8 cellular contexts compared by ENCODE assay signal in the genomic region with DNA sequence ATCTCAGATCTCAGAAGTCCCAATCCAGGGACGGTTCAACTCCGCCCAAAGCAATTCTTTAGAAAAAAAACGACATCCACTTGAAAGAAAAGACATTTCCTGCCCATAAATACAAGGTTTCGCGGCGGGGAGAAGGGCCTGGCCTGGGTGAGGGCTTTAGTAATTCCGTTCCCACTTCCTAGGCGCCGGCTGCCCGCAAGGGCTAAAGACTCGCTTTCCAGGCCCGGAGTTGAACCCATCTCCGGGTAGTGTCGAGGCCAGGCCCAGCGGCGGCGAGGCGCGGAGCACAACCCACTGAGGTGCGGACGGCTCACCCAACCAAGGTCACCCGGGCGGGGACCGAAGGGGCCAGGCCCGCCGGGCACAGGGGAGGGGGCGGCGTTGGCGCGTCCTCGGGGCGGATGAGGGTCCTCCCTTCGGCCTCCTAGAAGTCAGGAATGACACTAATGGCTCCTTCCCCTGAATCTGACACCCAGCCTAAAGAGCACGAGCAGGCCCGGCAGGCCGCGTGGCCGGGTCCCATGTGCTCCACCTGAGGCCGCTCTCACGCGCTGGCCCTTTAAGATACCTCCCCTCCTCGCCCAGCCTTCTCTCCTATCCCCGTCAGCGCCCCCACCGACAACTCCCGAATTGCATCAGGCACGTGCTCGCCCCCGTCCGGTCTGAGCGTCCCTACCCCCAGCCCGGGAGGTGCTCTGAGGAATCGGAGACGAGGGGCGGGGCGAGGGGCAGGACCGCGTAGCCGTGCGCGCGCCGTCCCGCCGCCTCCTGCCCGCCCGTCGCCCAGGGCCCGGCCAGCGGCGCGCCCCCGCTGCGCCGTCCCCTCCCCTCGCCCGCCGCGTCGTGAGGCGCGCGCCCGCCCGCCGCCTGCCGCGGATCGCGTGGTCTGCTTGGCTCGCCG. TPM values are rescaled to one million over a fixed set of nuclear protein-coding genes. Genes with fewer than 3 reads are reported as not detected.
A peak's percentile ranks its signal among the peaks of the same experiment; 100 is the strongest.
DNase-seq lines count a peak whose midpoint lies in the region; ATAC-seq, FAIRE-seq and TF ChIP-seq lines count a peak whose summit lies in the region.

No MANE protein-coding gene starts in this region.

- H3K27ac Mint-ChIP-seq in activated CD4-positive, alpha-beta T cell treated with anti-CD3 and anti-CD28 coated beads for 36 hours = peak overlapping the region; percentile 99

- no peaks in the 10 kb centered on the region for H3K9me3 Mint-ChIP-seq in activated CD4-positive, alpha-beta T cell treated with anti-CD3 and anti-CD28 coated beads for 36 hours (ENCODE audit: low read depth)

- DNase-seq in GM19239 (ENCODE audit: insufficient read length, low spot score) (peak; percentile 98), NCI-H510A (lab: John Stamatoyannopoulos, UW) (peak; percentile 96), choroid plexus epithelial cell (ENCODE audit: low read depth) (peak; percentile 99), kidney glomerular epithelial cell (lab: John Stamatoyannopoulos, UW) (peak; percentile 97)
- peak; percentile 100 for DNase-seq in activated CD4-positive, alpha-beta T cell treated with anti-CD3 and anti-CD28 coated beads for 36 hours
- peak; percentile 99 for DNase-seq in stimulated activated CD4-positive, alpha-beta T cell treated with anti-CD3 and anti-CD28 coated beads, Interleukin-15, amount 100 ng/mL, for 48 hours (ENCODE audit: low read depth in 2 of 2)

- peak overlapping the region; percentile 92 to 100 (median 99) for H3K4me3 ChIP-seq in BLaER1 treated with 17β-estradiol and CSF1 and Interleukin-3, amounts not matched to agents 10 nM and 100 nM
- H3K4me3 ChIP-seq in choroid plexus epithelial cell (ENCODE audit: low read depth, low read length) = peak overlapping the region; percentile 94

- peak; percentile 95 for FAIRE-seq in GM19239 (lab: Jason Lieb, UNC)

- peak overlapping the region; percentile 95 to 100 (median 99) for H3K9ac ChIP-seq in BLaER1 treated with 17β-estradiol and CSF1 and Interleukin-3, amounts not matched to agents 10 nM and 100 nM

- H4K20me1 ChIP-seq in BLaER1 treated with 17β-estradiol and CSF1 and Interleukin-3, amounts not matched to agents 10 nM and 100 nM = peaks cover 26 to 41% (median 33%) of the 10 kb centered on the region in 11 experiments

- no peaks in the 10 kb centered on the region for H3K9me3 ChIP-seq in BLaER1 treated with 17β-estradiol and CSF1 and Interleukin-3, amounts not matched to agents 10 nM and 100 nM (replicated peaks in 1 of 11)

- peak overlapping the region; percentile 88 for H3K4me3 Mint-ChIP-seq in activated CD4-positive, alpha-beta T cell treated with anti-CD3 and anti-CD28 coated beads for 36 hours

- H3K27me3 Mint-ChIP-seq in activated CD4-positive, alpha-beta T cell treated with anti-CD3 and anti-CD28 coated beads for 36 hours = no peaks in the 10 kb centered on the region

- H3K27ac ChIP-seq in BLaER1 treated with 17β-estradiol and CSF1 and Interleukin-3, amounts not matched to agents 10 nM and 100 nM = peak overlapping the region; percentile 89 to 99 (median 97)

- peaks cover 33% of the 10 kb centered on the region for H3K4me1 Mint-ChIP-seq in activated CD4-positive, alpha-beta T cell treated with anti-CD3 and anti-CD28 coated beads for 36 hours

- H3K4me1 ChIP-seq in BLaER1 treated with 17β-estradiol and CSF1 and Interleukin-3, amounts not matched to agents 10 nM and 100 nM = peaks cover 33 to 38% (median 36%) of the 10 kb centered on the region in 10 experiments

- no peaks in the 10 kb centered on the region for H3K27me3 ChIP-seq in BLaER1 treated with 17β-estradiol and CSF1 and Interleukin-3, amounts not matched to agents 10 nM and 100 nM

- H3K36me3 Mint-ChIP-seq in activated CD4-positive, alpha-beta T cell treated with anti-CD3 and anti-CD28 coated beads for 36 hours (ENCODE audit: low read depth) = peaks cover 7% of the 10 kb centered on the region

- peak overlapping the region; percentile 73 to 93 (median 89) for H3K4me2 ChIP-seq in BLaER1 treated with 17β-estradiol and CSF1 and Interleukin-3, amounts not matched to agents 10 nM and 100 nM

- ATAC-seq in HG03442 (IDR thresholded peaks at IDR 0.05; ENCODE audit: unreplicated experiment) = peak; percentile 88
- ATAC-seq in activated CD4-positive, alpha-beta T cell treated with anti-CD3 and anti-CD28 coated beads for 36 hours = peak; percentile 89

- POLR2A ChIA-PET in activated CD4-positive, alpha-beta T cell treated with anti-CD3 and anti-CD28 coated beads for 36 hours (lab: Charles Lee) = interaction anchor here (1.3 kb wide), 1 partner anchor 30 kb away, joined by 4 read pairs; no protein-coding TSS in a partner anchor

- no peaks in the 10 kb centered on the region for H3K36me3 ChIP-seq in BLaER1 treated with 17β-estradiol and CSF1 and Interleukin-3, amounts not matched to agents 10 nM and 100 nM

- intact Hi-C loops in activated CD4-positive, alpha-beta T cell treated with anti-CD3 and anti-CD28 coated beads for 36 hours (cut with DNase I, micrococcal nuclease) = loop anchor here (1.0 to 5.0 kb wide), 14 partner anchors 57 to 716 kb away; partner anchors contain the start of genes CNOT8 (in 2 of the 2), SAP30L (in 2 of the 2), FAM114A2 (in 1 of the 2) and GALNT10 (in 1 of the 2)

- CTCF ChIA-PET in activated CD4-positive, alpha-beta T cell treated with anti-CD3 and anti-CD28 coated beads for 36 hours (lab: Charles Lee) = no interaction called here

- TF ChIP-seq CTCF in choroid plexus epithelial cell (conservative IDR thresholded peaks at IDR 0.05; ENCODE audit: low read depth, low read length) = peak; percentile 50

RNA-seq across cellular contexts. Expression of gene LARP1, which starts 0.5 kb away (rescaled TPM):
- 100 to 1,000 TPM; 225 to 339 TPM for total RNA-seq in activated CD4-positive, alpha-beta T cell treated with anti-CD3 and anti-CD28 coated beads for 36 hours

Comparison
In these comparisons a context has a peak if more than half of its experiments do, and no peak if none do; other contexts are left out.
1. Peak in every context shown above with its lines: DNase-seq, ATAC-seq, H3K4me3 ChIP-seq and H3K27ac ChIP-seq.